In the genomic region with DNA sequence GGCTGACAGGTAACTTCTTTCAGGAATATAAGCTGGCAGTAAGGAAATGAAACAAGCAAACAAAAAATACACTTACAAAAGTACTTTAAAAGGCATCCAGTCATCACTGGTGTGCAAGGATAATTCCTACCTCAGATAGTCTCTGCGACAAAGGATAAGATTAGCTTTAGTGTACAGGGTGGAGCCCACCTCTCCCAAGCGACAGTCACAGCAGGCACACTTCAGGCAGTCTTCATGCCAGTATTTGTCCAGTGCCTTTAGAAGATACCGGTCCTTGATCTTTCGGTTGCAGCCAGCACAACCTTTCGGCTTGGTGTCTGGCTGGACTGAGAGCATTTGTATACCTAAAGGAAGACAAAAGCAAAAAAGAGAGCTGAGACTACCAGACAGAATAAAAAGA, we compare ENCODE assay signal across 28 cellular contexts. TPM values are rescaled to one million over a fixed set of nuclear protein-coding genes. Genes with fewer than 3 reads are reported as not detected.
DNase-seq lines count a peak whose midpoint lies in the region; ATAC-seq and TF ChIP-seq lines count a peak whose summit lies in the region.
"Had no signal": no experiment of that assay in that cellular context is flagged by ENCODE, and none has a peak within 500 bp of the region (broad histone marks: within the 10 kb centered on the region; RNA-seq: fewer than 3 reads in every experiment).

No MANE protein-coding gene starts in this region.

- no peaks in the 10 kb centered on the region for H3K27me3 ChIP-seq in gastroesophageal sphincter
- H3K27me3 ChIP-seq: right lobe of liver had no signal

- H3K4me1 ChIP-seq in gastroesophageal sphincter = peaks cover 0 to 7% (median 0%) of the 10 kb centered on the region in 3 donors

- no peak for TF ChIP-seq EP300 in gastroesophageal sphincter (IDR thresholded peaks at IDR 0.05)

- TF ChIP-seq POLR2A in gastroesophageal sphincter (IDR thresholded peaks at IDR 0.05) = no peak

- no peaks in the 10 kb centered on the region for H3K36me3 ChIP-seq in gastroesophageal sphincter
- H3K36me3 ChIP-seq: esophagus squamous epithelium, MG63, right lobe of liver had no signal

- WGBS in gastroesophageal sphincter (ENCODE audit: low coverage in 1 of 2), 2 donors = 63 to 88% methylated on average over 5 of the region's 5 CpGs

- peak overlapping the region in 1 of 2 donors; percentile 3 for H3K4me3 ChIP-seq in gastroesophageal sphincter
- H3K4me3 ChIP-seq: esophagus squamous epithelium, K562, MG63, right lobe of liver had no signal

- no peak for TF ChIP-seq CTCF in gastroesophageal sphincter (IDR thresholded peaks at IDR 0.05)

- peak overlapping the region; percentile 56 to 89 (median 78) for H3K27ac ChIP-seq in gastroesophageal sphincter
- H3K27ac ChIP-seq: 22Rv1, esophagus squamous epithelium, right lobe of liver had no signal

- ATAC-seq in gastroesophageal sphincter = no peak
- ATAC-seq: K562, left ventricle myocardium superior, Panc1, right lobe of liver had no signal

- H3K9me3 ChIP-seq in gastroesophageal sphincter = no peaks in the 10 kb centered on the region
- H3K9me3 ChIP-seq: esophagus squamous epithelium, MG63, right lobe of liver had no signal

- DNase-seq in DMS79 treated with DMSO at 0.1 percent for 48 hours (lab: John Stamatoyannopoulos, UW) (peak; percentile 54), DMS79 (lab: John Stamatoyannopoulos, UW) (no peak), NCI-H748 treated with DMSO at 0.1 percent for 48 hours (lab: John Stamatoyannopoulos, UW) (peak; percentile 27), superior temporal gyrus (ENCODE audit: extremely low spot score) (peak; percentile 44), NCI-H82 (lab: John Stamatoyannopoulos, UW) (no peak), DMS 273 treated with DMSO at 0.1 percent for 48 hours (lab: John Stamatoyannopoulos, UW) (no peak)
- no peak for DNase-seq in activated CD4-positive, CD25-positive, alpha-beta regulatory T cell (lab: John Stamatoyannopoulos, UW)
- DNase-seq: CD4-positive, alpha-beta T cell; cortex of kidney; endodermal cell; esophagus squamous epithelium; GDM1; GOT3; hypothalamus; left ventricle myocardium superior; MG63; NCI-H1436 treated with DMSO at 0.1 percent for 48 hours; NCI-H226; right lobe of liver; stimulated activated CD4-positive, alpha-beta T cell treated with anti-CD3 and anti-CD28 coated beads, Interleukin-4, amount 100 ng/mL, for 4 hours; stimulated activated naive CD4-positive, alpha-beta T cell; trophoblast cell had no signal

RNA-seq across cellular contexts. Expression of a gene that starts 5.4 kb away (rescaled TPM):
- 100 to 1,000 TPM in 2 of 4 donors, 10 to 100 TPM in 2; 49.1 to 174 (median 111) TPM for total RNA-seq in gastroesophageal sphincter
- total RNA-seq: CD4-positive, alpha-beta T cell; HT1080; mononuclear cell had no signal

Comparison
In these comparisons a context has a peak if more than half of its experiments do, and no peak if none do; other contexts are left out.
1. DNase-seq: peak in DMS79 treated with DMSO at 0.1 percent for 48 hours (single experiment), NCI-H748 treated with DMSO at 0.1 percent for 48 hours (single experiment) and superior temporal gyrus (single experiment); none in DMS79 (single experiment), activated CD4-positive, CD25-positive, alpha-beta regulatory T cell (0 of 4), NCI-H82 (single experiment) and DMS 273 treated with DMSO at 0.1 percent for 48 hours (single experiment).